22 cellular contexts compared by ENCODE assay signal in genomic region chr11:6862961-6863360, GRCh38. TPM values are rescaled to one million over a fixed set of nuclear protein-coding genes. Genes with fewer than 3 reads are reported as not detected.
DNase-seq lines count a peak whose midpoint lies in the region; ATAC-seq and TF ChIP-seq lines count a peak whose summit lies in the region.
"Had no signal": no experiment of that assay in that cellular context is flagged by ENCODE, and none has a peak within 500 bp of the region (broad histone marks: within the 10 kb centered on the region; RNA-seq: fewer than 3 reads in every experiment).

OR10A2 (plus strand) TSS chr11:6863057; CDS start chr11:6869755, 6,698 bp downstream.

- H3K79me2 ChIP-seq in neural progenitor cell (ENCODE audit: low read depth): no peaks in the 10 kb centered on the region

- intact Hi-C loops in testis (cut with DNase I; ENCODE audit: low total_unique reads): no loop called here

- H3K4me1 Mint-ChIP-seq in neural progenitor cell: no peaks in the 10 kb centered on the region

- peaks cover 3% of the 10 kb centered on the region for H3F3A ChIP-seq in neural progenitor cell (ENCODE audit: low read depth)

- no peak within 1 kb of the TSS for H3K27ac ChIP-seq in neural progenitor cell
- no peak within 1 kb of the TSS for H3K27ac ChIP-seq in testis
- H3K27ac ChIP-seq: BLaER1 treated with 17β-estradiol and CSF1 and Interleukin-3, amounts not matched to agents 10 nM and 100 nM; left ventricle myocardium inferior; spleen; vagina had no signal

- no peaks in the 10 kb centered on the region for H3K36me3 Mint-ChIP-seq in neural progenitor cell
- H3K36me3 Mint-ChIP-seq: activated CD4-positive, alpha-beta memory T cell treated with anti-CD3 and anti-CD28 coated beads for 36 hours had no signal

- no peak within 1 kb of the TSS for H3K9ac ChIP-seq in neural progenitor cell
- H3K9ac ChIP-seq: BLaER1 treated with 17β-estradiol and CSF1 and Interleukin-3, amounts not matched to agents 10 nM and 100 nM had no signal

- no peaks in the 10 kb centered on the region for H4K20me1 ChIP-seq in neural progenitor cell (ENCODE audit: low read depth)
- H4K20me1 ChIP-seq: BLaER1 treated with 17β-estradiol and CSF1 and Interleukin-3, amounts not matched to agents 10 nM and 100 nM had no signal

- H3K27me3 Mint-ChIP-seq in neural progenitor cell (ENCODE audit: insufficient read depth, low read depth): peaks cover 3% of the 10 kb centered on the region

- H2AFZ ChIP-seq in neural progenitor cell (replicated peaks): no peak within 1 kb of the TSS

- TF ChIP-seq CTCF in neural progenitor cell (IDR thresholded peaks at IDR 0.05) (no peak), testis (IDR thresholded peaks at IDR 0.05) (no peak)

- H3K36me3 ChIP-seq in neural progenitor cell (no peaks in the 10 kb centered on the region), testis (ENCODE audit: low read depth, missing control alignments) (no peaks in the 10 kb centered on the region)
- H3K36me3 ChIP-seq: BLaER1 treated with 17β-estradiol and CSF1 and Interleukin-3, amounts not matched to agents 10 nM and 100 nM; left ventricle myocardium inferior; spleen; vagina had no signal

- DNase-seq in NCI-H345 (lab: John Stamatoyannopoulos, UW) (peak; percentile 31), NCI-H345 treated with DMSO at 0.1 percent for 48 hours (lab: John Stamatoyannopoulos, UW; ENCODE audit: unreplicated experiment) (no peak), RKO (ENCODE audit: low spot score) (peak; percentile 7), fibroblast of gingiva (ENCODE audit: low read depth) (peak; percentile 3), neural progenitor cell (ENCODE audit: low spot score) (peak; percentile 6), testis (no peak)
- DNase-seq in activated naive CD4-positive, alpha-beta T cell (lab: John Stamatoyannopoulos, UW): no peak
- DNase-seq: activated CD4-positive, alpha-beta memory T cell treated with anti-CD3 and anti-CD28 coated beads for 36 hours; activated T-cell treated with anti-CD3 and anti-CD28 coated beads for 4 hours; cortex of kidney; GDM1; left ventricle myocardium inferior; NCI-H1930; spleen; stimulated activated CD8-positive, alpha-beta memory T cell treated with anti-CD3 and anti-CD28 coated beads, Interleukin-4, amount 100 ng/mL, for 48 hours had no signal

- H3K4me1 ChIP-seq in neural progenitor cell: no peaks in the 10 kb centered on the region
- H3K4me1 ChIP-seq in testis: no peaks in the 10 kb centered on the region
- H3K4me1 ChIP-seq: left ventricle myocardium inferior, spleen, vagina had no signal

- no peak within 1 kb of the TSS for H3K27ac Mint-ChIP-seq in neural progenitor cell
- H3K27ac Mint-ChIP-seq: activated CD4-positive, alpha-beta memory T cell treated with anti-CD3 and anti-CD28 coated beads for 36 hours had no signal

- H3K9me3 Mint-ChIP-seq in neural progenitor cell: peaks cover 2% of the 10 kb centered on the region

- no peak within 1 kb of the TSS for H3K4me2 ChIP-seq in neural progenitor cell
- H3K4me2 ChIP-seq: BLaER1 treated with 17β-estradiol and CSF1 and Interleukin-3, amounts not matched to agents 10 nM and 100 nM had no signal

- H3K27me3 ChIP-seq in neural progenitor cell: no peaks in the 10 kb centered on the region
- no peaks in the 10 kb centered on the region for H3K27me3 ChIP-seq in testis
- H3K27me3 ChIP-seq: BLaER1 treated with 17β-estradiol and CSF1 and Interleukin-3, amounts not matched to agents 10 nM and 100 nM; spleen; vagina had no signal

- no peak within 1 kb of the TSS for H3K4me3 Mint-ChIP-seq in neural progenitor cell
- H3K4me3 Mint-ChIP-seq: activated CD4-positive, alpha-beta memory T cell treated with anti-CD3 and anti-CD28 coated beads for 36 hours had no signal

- H3K9me3 ChIP-seq in neural progenitor cell (ENCODE audit: low read depth): no peaks in the 10 kb centered on the region
- H3K9me3 ChIP-seq in testis: no peaks in the 10 kb centered on the region
- H3K9me3 ChIP-seq: spleen, vagina had no signal

- ATAC-seq in HG02759 (IDR thresholded peaks at IDR 0.05; ENCODE audit: unreplicated experiment): no peak
- ATAC-seq: GM12878 had no signal

- no peak for TF ChIP-seq POLR2A in testis (IDR thresholded peaks at IDR 0.05)

- H3K4me3 ChIP-seq in neural progenitor cell (no peak within 1 kb of the TSS), testis (no peak within 1 kb of the TSS)
- H3K4me3 ChIP-seq: BLaER1 treated with 17β-estradiol and CSF1 and Interleukin-3, amounts not matched to agents 10 nM and 100 nM; GM12878; left ventricle myocardium inferior; spleen; vagina had no signal

- WGBS in testis, 2 donors: 45 to 50% methylated on average over 1 of the region's 1 CpG

RNA-seq across cellular contexts. Expression of gene OR10A2, which starts in this region (rescaled TPM):
- total RNA-seq in neural progenitor cell (ENCODE audit: low replicate concordance): not detected in 2 replicates
- total RNA-seq in testis: not detected
- polyA plus RNA-seq in testis (ENCODE audit: insufficient read depth, low read depth, low replicate concordance): not detected
- total RNA-seq: activated CD4-positive, alpha-beta memory T cell treated with anti-CD3 and anti-CD28 coated beads for 36 hours; GM12878; left ventricle myocardium inferior; mucosa of gallbladder; NCI-H460; spleen; T-helper 1 cell treated with Interleukin-12 subunit alpha and Interleukin-12 subunit beta and Interleukin-4 antibody, amounts not matched to agents 30 ng/mL and 1 ng/mL, for 36 hours; vagina had no signal
- polyA plus RNA-seq: spleen had no signal

Comparison
In these comparisons a context has a peak if more than half of its experiments do, and no peak if none do; other contexts are left out.
1. DNase-seq: peak in NCI-H345 (single experiment), RKO (single experiment) and fibroblast of gingiva (single experiment); none in NCI-H345 treated with DMSO at 0.1 percent for 48 hours (single experiment), testis (single experiment) and activated naive CD4-positive, alpha-beta T cell (0 of 4).
2. Peak in DNase-seq in neural progenitor cell; RNA of the gene not detected or under 1 TPM.